In the genomic region with DNA sequence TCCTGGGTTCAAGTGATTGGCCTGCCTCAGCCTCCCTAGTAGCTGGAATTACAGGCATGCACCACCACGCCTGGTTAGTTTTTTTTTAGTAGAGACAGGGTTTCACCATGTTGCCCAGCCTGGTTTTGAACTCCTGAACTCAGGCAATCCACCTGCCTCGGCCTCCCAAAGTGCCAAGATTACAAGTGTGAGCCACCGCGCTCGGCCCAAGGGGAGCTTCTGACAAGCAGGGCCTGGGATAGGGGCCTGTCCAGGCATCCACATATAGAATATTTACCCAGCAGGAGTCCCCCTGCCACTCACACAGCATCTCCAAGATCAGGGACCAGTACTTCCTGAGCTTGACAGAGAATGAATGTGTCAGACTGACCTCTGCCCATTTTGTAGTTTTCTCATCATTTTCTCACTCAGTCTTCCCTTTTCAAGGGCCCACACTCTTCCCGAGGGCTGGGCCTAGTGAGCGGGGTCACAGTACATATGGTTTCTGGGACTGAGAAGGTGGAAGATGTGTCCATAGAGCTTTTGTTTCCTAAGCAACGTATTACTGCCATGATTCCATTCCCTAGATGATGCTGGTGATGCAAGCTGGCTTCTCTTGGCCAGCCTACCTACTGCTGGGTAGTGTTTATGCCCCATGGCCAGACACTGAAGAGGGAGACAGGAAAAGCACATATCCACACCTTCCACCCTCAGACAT, we compare ENCODE assay signal across 14 cellular contexts. TPM values are rescaled to one million over a fixed set of nuclear protein-coding genes. Genes with fewer than 3 reads are reported as not detected.
DNase-seq lines count a peak whose midpoint lies in the region; ATAC-seq and TF ChIP-seq lines count a peak whose summit lies in the region.
"Had no signal": no experiment of that assay in that cellular context is flagged by ENCODE, and none has a peak within 500 bp of the region (broad histone marks: within the 10 kb centered on the region; RNA-seq: fewer than 3 reads in every experiment).

No MANE protein-coding gene starts in this region.

- H3K27ac Mint-ChIP-seq in CD14-positive monocyte (peak overlapping the region in 6 of 7 donors; percentile 64 to 82 (median 74)), memory B cell (peak overlapping the region; percentile 97)
- H3K27ac Mint-ChIP-seq in activated T-cell treated with anti-CD3 and anti-CD28 coated beads, Interleukin-2, amount 50 U/mL, for 24 hours, result peak overlapping the region; percentile 83
- H3K27ac Mint-ChIP-seq: HFFc6 had no signal

- H3K4me1 Mint-ChIP-seq in CD14-positive monocyte (peaks cover 70% of the 10 kb centered on the region), memory B cell (peaks cover 59% of the 10 kb centered on the region)
- peaks cover 84% of the 10 kb centered on the region for H3K4me1 Mint-ChIP-seq in activated T-cell treated with anti-CD3 and anti-CD28 coated beads, Interleukin-2, amount 50 U/mL, for 24 hours (ENCODE audit: low read depth)

- no peak for TF ChIP-seq CTCF in CD14-positive monocyte (IDR thresholded peaks at IDR 0.05)
- TF ChIP-seq CTCF in colonic mucosa (IDR thresholded peaks at IDR 0.05), result no peak

- H3K4me3 Mint-ChIP-seq in CD14-positive monocyte, result no peak overlapping the region
- H3K4me3 Mint-ChIP-seq in activated T-cell treated with anti-CD3 and anti-CD28 coated beads, Interleukin-2, amount 50 U/mL, for 24 hours, result peak overlapping the region; percentile 6
- no peak overlapping the region for H3K4me3 Mint-ChIP-seq in memory B cell
- H3K4me3 Mint-ChIP-seq: HFFc6 had no signal

- H3K9me3 ChIP-seq in effector memory CD4-positive, alpha-beta T cell (ENCODE audit: control insufficient read depth, low read length), result no peaks in the 10 kb centered on the region
- no peaks in the 10 kb centered on the region for H3K9me3 ChIP-seq in colonic mucosa
- H3K9me3 ChIP-seq: BE2C, left lung had no signal

- DNase-seq in CD14-positive monocyte (ENCODE audit: low spot score), result no peak
- DNase-seq in activated T-cell treated with anti-CD3 and anti-CD28 coated beads, Interleukin-2, amount 50 U/mL, for 24 hours, result peak; percentile 69
- DNase-seq in memory B cell (ENCODE audit: low spot score in 2 of 2), result no peak
- no peak for DNase-seq in effector memory CD4-positive, alpha-beta T cell
- DNase-seq in colonic mucosa, result no peak
- DNase-seq: BE2C, brain microvascular endothelial cell, glutamatergic neuron, HFFc6, Kasumi-1, left lung had no signal

- no peaks in the 10 kb centered on the region for H3K27me3 ChIP-seq in effector memory CD4-positive, alpha-beta T cell (replicated peaks; ENCODE audit: control insufficient read depth, insufficient read depth, low read length, poor library complexity, severe bottlenecking)
- no peaks in the 10 kb centered on the region for H3K27me3 ChIP-seq in colonic mucosa
- H3K27me3 ChIP-seq: BE2C, brain microvascular endothelial cell, left lung had no signal

- ATAC-seq in memory B cell (ENCODE audit: low read depth) (peak; percentile 1), GM21526 (IDR thresholded peaks at IDR 0.05; ENCODE audit: low FRiP score, unreplicated experiment) (no peak), HG03135 (IDR thresholded peaks at IDR 0.05; ENCODE audit: unreplicated experiment) (no peak)
- ATAC-seq: left lung had no signal

- H3K9ac ChIP-seq in colonic mucosa (ENCODE audit: low read depth in 2 of 2, low read length in 2 of 2), result no peak overlapping the region

- H3K4me1 ChIP-seq in effector memory CD4-positive, alpha-beta T cell (ENCODE audit: control insufficient read depth, insufficient read depth, low read length, poor library complexity, severe bottlenecking), result peaks cover 14% of the 10 kb centered on the region
- H3K4me1 ChIP-seq in colonic mucosa, result peaks cover 30% of the 10 kb centered on the region

- H3K9me3 Mint-ChIP-seq in CD14-positive monocyte, result no peaks in the 10 kb centered on the region
- no peaks in the 10 kb centered on the region for H3K9me3 Mint-ChIP-seq in activated T-cell treated with anti-CD3 and anti-CD28 coated beads, Interleukin-2, amount 50 U/mL, for 24 hours
- no peaks in the 10 kb centered on the region for H3K9me3 Mint-ChIP-seq in memory B cell
- H3K9me3 Mint-ChIP-seq: HFFc6 had no signal

- peak; percentile 20 for TF ChIP-seq POLR2A in GM18526 (IDR thresholded peaks at IDR 0.05; ENCODE audit: extremely low read depth, insufficient read length)

- intact Hi-C loops in CD14-positive monocyte (cut with micrococcal nuclease) (no loop called here), colonic mucosa (cut with DNase I) (loop anchor here (10.0 kb wide), 1 partner anchor 186 kb away; the partner anchor contains the start of gene SLC22A4)

- H3K4me3 ChIP-seq in effector memory CD4-positive, alpha-beta T cell (ENCODE audit: insufficient read depth, low read depth, low read length, poor library complexity, severe bottlenecking), result no peak overlapping the region
- no peak overlapping the region for H3K4me3 ChIP-seq in colonic mucosa
- H3K4me3 ChIP-seq: left lung had no signal

- H3K36me3 ChIP-seq in effector memory CD4-positive, alpha-beta T cell (ENCODE audit: control insufficient read depth, insufficient read depth, low read length), result peaks cover 36% of the 10 kb centered on the region
- H3K36me3 ChIP-seq in colonic mucosa, result peaks cover 21% of the 10 kb centered on the region
- H3K36me3 ChIP-seq: BE2C had no signal

- no peak overlapping the region for H3K27ac ChIP-seq in effector memory CD4-positive, alpha-beta T cell (ENCODE audit: insufficient read depth, low read length, poor library complexity, severe bottlenecking)
- no peak overlapping the region for H3K27ac ChIP-seq in colonic mucosa
- H3K27ac ChIP-seq: brain microvascular endothelial cell had no signal

- H3K27me3 Mint-ChIP-seq in CD14-positive monocyte (ENCODE audit: low read depth in 3 of 3) (peaks cover 0 to 4% (median 0%) of the 10 kb centered on the region in 3 donors), memory B cell (no peaks in the 10 kb centered on the region)
- no peaks in the 10 kb centered on the region for H3K27me3 Mint-ChIP-seq in activated T-cell treated with anti-CD3 and anti-CD28 coated beads, Interleukin-2, amount 50 U/mL, for 24 hours

- H3K36me3 Mint-ChIP-seq in CD14-positive monocyte (peaks cover 54 to 74% of the 10 kb centered on the region in 2 donors), memory B cell (peaks cover 12% of the 10 kb centered on the region)
- peaks cover 57% of the 10 kb centered on the region for H3K36me3 Mint-ChIP-seq in activated T-cell treated with anti-CD3 and anti-CD28 coated beads, Interleukin-2, amount 50 U/mL, for 24 hours (ENCODE audit: low read depth)

RNA-seq across cellular contexts. Expression of gene IRF1, which starts 9.9 kb away (rescaled TPM):
- polyA plus RNA-seq in CD14-positive monocyte, result 100 to 1,000 TPM; 125 to 129 TPM
- total RNA-seq in colonic mucosa, result 10 to 100 TPM; 59.7 to 87.8 TPM
